In the genomic region with DNA sequence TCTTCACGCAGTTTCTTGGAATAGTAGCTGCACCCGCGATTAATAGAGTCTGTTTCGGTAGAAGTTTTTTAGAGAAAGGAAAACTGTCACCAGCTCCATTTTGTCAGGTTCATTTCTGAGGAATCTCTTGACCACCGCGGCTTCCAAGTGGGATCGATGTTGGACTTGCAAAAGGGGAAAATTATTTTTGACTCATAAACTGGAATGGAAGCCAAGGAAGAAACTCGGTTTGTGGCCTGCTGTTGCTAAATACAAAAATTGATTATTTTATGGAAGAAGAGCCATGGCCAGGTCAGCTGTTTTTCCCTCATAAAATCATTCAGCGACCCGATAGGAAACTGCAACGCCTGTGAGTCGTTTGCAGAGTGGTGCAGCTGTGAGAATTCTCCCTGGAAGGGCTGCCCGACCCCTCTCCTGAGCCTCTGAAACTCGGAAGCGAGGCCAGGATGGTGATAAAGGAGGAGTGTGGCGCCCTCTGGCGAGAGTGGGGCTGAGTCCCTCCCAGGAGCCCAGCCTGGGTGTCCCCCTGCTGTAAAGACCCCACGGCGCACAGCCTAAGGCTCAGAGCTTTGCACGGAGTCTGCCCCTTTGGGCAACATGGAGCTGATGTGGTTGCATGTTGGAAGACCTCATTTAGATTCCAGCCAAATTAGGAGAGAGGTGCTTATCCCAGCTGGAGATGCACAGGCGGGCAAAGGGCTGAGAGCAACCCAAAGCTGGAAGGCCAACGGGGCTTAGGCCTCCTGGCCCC, we compare ENCODE assay signal across 2 cellular contexts.
TF ChIP-seq lines count a peak whose summit lies in the region.

No MANE protein-coding gene starts in this region.

TF ChIP-seq in IMR-90, 13 proteins besides CTCF, POLR2A, EP300 and RAD21 (continued from another document):
- TF ChIP-seq FOS (IDR thresholded peaks at IDR 0.05; ENCODE audit: low read depth, low read length) (no peak), CHD1 (IDR thresholded peaks at IDR 0.05; ENCODE audit: low read depth, low read length) (no peak)
- TF ChIP-seq, protein P1, sequence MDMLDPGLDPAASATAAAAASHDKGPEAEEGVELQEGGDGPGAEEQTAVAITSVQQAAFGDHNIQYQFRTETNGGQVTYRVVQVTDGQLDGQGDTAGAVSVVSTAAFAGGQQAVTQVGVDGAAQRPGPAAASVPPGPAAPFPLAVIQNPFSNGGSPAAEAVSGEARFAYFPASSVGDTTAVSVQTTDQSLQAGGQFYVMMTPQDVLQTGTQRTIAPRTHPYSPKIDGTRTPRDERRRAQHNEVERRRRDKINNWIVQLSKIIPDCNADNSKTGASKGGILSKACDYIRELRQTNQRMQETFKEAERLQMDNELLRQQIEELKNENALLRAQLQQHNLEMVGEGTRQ (IDR thresholded peaks at IDR 0.05; ENCODE audit: low read depth, low read length), result no peak

TF ChIP-seq in GM12878, 131 proteins besides CTCF, POLR2A, EP300 and RAD21:
- TF ChIP-seq, protein P2, sequence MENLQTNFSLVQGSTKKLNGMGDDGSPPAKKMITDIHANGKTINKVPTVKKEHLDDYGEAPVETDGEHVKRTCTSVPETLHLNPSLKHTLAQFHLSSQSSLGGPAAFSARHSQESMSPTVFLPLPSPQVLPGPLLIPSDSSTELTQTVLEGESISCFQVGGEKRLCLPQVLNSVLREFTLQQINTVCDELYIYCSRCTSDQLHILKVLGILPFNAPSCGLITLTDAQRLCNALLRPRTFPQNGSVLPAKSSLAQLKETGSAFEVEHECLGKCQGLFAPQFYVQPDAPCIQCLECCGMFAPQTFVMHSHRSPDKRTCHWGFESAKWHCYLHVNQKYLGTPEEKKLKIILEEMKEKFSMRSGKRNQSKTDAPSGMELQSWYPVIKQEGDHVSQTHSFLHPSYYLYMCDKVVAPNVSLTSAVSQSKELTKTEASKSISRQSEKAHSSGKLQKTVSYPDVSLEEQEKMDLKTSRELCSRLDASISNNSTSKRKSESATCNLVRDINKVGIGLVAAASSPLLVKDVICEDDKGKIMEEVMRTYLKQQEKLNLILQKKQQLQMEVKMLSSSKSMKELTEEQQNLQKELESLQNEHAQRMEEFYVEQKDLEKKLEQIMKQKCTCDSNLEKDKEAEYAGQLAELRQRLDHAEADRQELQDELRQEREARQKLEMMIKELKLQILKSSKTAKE (IDR thresholded peaks at IDR 0.05; ENCODE audit: low read depth, poor library complexity, severe bottlenecking), result no peak
- peak; percentile 99 for TF ChIP-seq SMC3 (IDR thresholded peaks at IDR 0.05; ENCODE audit: borderline replicate concordance, low read length)
- TF ChIP-seq YY1 (IDR thresholded peaks at IDR 0.05; ENCODE audit: low read depth, low read length), result peak; percentile 52; the same call in 1 of the 2 replicates
- 0 out of 2 replicates have a peak, but pooled peaks have one; percentile 40 for TF ChIP-seq IRF4 (IDR thresholded peaks at IDR 0.05; ENCODE audit: low read depth, low read length)
- TF ChIP-seq FOXM1 (IDR thresholded peaks at IDR 0.05; ENCODE audit: low read depth, low read length), result 0 out of 2 replicates have a peak, but pooled peaks have one; percentile 22
- TF ChIP-seq POU2F2 (IDR thresholded peaks at IDR 0.05; ENCODE audit: borderline replicate concordance, low read depth, low read length), result no peak
- no peak for TF ChIP-seq NR2C1 (IDR thresholded peaks at IDR 0.05)
- no peak for TF ChIP-seq EED (IDR thresholded peaks at IDR 0.05; ENCODE audit: low read depth)
